ENCODE assay signal across 9 cellular contexts in the genomic region with DNA sequence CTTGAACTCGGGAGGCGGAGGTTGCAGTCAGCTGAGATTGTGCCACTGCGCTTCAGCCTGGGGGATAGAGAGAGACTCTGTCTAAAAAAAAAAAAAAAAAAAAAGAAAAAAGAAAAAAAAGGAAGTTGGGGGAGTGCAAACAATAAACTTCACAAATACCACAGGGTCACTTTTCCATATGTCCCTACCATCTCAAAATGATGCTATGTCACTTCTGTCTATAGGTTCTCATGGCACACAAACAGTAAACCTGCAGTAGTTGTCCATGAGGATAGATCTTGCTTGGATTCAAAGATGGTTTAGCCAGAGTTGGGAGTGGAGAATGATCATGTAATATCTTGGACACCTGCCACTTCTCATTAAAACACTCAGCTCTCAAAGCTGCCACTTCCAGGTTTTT. TPM values are rescaled to one million over a fixed set of nuclear protein-coding genes. Genes with fewer than 3 reads are reported as not detected.
DNase-seq lines count a peak whose midpoint lies in the region; ATAC-seq and TF ChIP-seq lines count a peak whose summit lies in the region.
"Had no signal": no experiment of that assay in that cellular context is flagged by ENCODE, and none has a peak within 500 bp of the region (broad histone marks: within the 10 kb centered on the region; RNA-seq: fewer than 3 reads in every experiment).

No MANE protein-coding gene starts in this region.

- H3K4me3 ChIP-seq in LNCaP clone FGC (ENCODE audit: low read depth, low read length) = peak overlapping the region; percentile 98
- H3K4me3 ChIP-seq in cardiac fibroblast (replicated peaks in 1 of 2; ENCODE audit: low read depth in 2 of 2, low read length in 2 of 2) = peak overlapping the region; percentile 81 to 99
- H3K4me3 ChIP-seq in aorta (ENCODE audit: low read length in 2 of 2) = no peak overlapping the region

- H3K27ac Mint-ChIP-seq in CD14-positive monocyte = peak overlapping the region; percentile 97 to 99 (median 98)
- H3K27ac Mint-ChIP-seq in nephron progenitor cell = no peak overlapping the region

- no peak for TF ChIP-seq CTCF in CD14-positive monocyte (IDR thresholded peaks at IDR 0.05)
- no peak for TF ChIP-seq CTCF in LNCaP clone FGC (IDR thresholded peaks at IDR 0.05; ENCODE audit: control insufficient read depth, extremely low read depth, insufficient read depth)
- TF ChIP-seq CTCF in cardiac fibroblast (IDR thresholded peaks at IDR 0.05; ENCODE audit: low read depth, low read length) = no peak
- no peak for TF ChIP-seq CTCF in nephron progenitor cell (IDR thresholded peaks at IDR 0.05)

- H3K9me3 ChIP-seq in aorta (ENCODE audit: control insufficient read depth, low read length) = no peaks in the 10 kb centered on the region

- WGBS in aorta, 2 donors = 90 to 98% methylated on average over 3 of the region's 3 CpGs

- no peak for ATAC-seq in GM21390 (IDR thresholded peaks at IDR 0.05; ENCODE audit: unreplicated experiment)
- no peak for ATAC-seq in GM21528 (IDR thresholded peaks at IDR 0.05; ENCODE audit: low FRiP score, unreplicated experiment)
- ATAC-seq in aorta (ENCODE audit: low FRiP score) = no peak

- DNase-seq in CD14-positive monocyte (ENCODE audit: low spot score) = no peak
- DNase-seq in LNCaP clone FGC (ENCODE audit: low read depth) = no peak
- no peak for DNase-seq in cardiac fibroblast (ENCODE audit: low read depth in 2 of 2)
- DNase-seq in nephron progenitor cell = no peak
- DNase-seq in aorta = no peak
- no peak for DNase-seq in HPDE6-E6E7 (ENCODE audit: extremely low spot score)
- DNase-seq: kidney glomerular epithelial cell had no signal

- intact Hi-C loops in CD14-positive monocyte (cut with micrococcal nuclease) = loop anchor here (2.0 to 5.0 kb wide), 3 partner anchors 18 to 49 kb away; partner anchors contain the start of genes DPAGT1 (in 2 of the 2), HMBS (in 1 of the 2), RPS25 (in 1 of the 2) and TRAPPC4 (in 1 of the 2)
- intact Hi-C loops in aorta (cut with DNase I) = loop anchor here in 1 of 2 donors (5.0 kb wide), 1 partner anchor 39 kb away; no protein-coding TSS in a partner anchor

- H3K4me1 Mint-ChIP-seq in CD14-positive monocyte (peaks cover 33% of the 10 kb centered on the region), nephron progenitor cell (peaks cover 24% of the 10 kb centered on the region)

- peak overlapping the region in 1 of 2 donors; percentile 60 for H3K27ac ChIP-seq in aorta (ENCODE audit: low read depth in 1 of 2, low read length in 2 of 2)

- H3K4me3 Mint-ChIP-seq in CD14-positive monocyte = peak overlapping the region; percentile 94 to 97
- H3K4me3 Mint-ChIP-seq in nephron progenitor cell = peak overlapping the region; percentile 97

- H3K27me3 ChIP-seq in aorta (ENCODE audit: control insufficient read depth in 1 of 2, insufficient read depth in 2 of 2, low read length in 1 of 2) = no peaks in the 10 kb centered on the region

- H3K36me3 Mint-ChIP-seq in CD14-positive monocyte (peaks cover 30 to 34% of the 10 kb centered on the region in 2 donors), nephron progenitor cell (ENCODE audit: low read depth) (peaks cover 19% of the 10 kb centered on the region)

- H3K27me3 Mint-ChIP-seq in CD14-positive monocyte (ENCODE audit: low read depth in 3 of 3) (peaks cover 0 to 2% (median 0%) of the 10 kb centered on the region in 3 donors), nephron progenitor cell (ENCODE audit: low read depth, poor library complexity) (no peaks in the 10 kb centered on the region)

- H3K9me3 Mint-ChIP-seq in CD14-positive monocyte (peaks cover 0 to 3% (median 0%) of the 10 kb centered on the region in 7 donors), nephron progenitor cell (no peaks in the 10 kb centered on the region)

- H3K36me3 ChIP-seq in aorta (ENCODE audit: control insufficient read depth in 1 of 2, insufficient read depth in 2 of 2, low read length in 1 of 2) = peaks cover 2 to 3% of the 10 kb centered on the region in 2 donors

- no peaks in the 10 kb centered on the region for H3K4me1 ChIP-seq in aorta (ENCODE audit: control insufficient read depth in 1 of 2, insufficient read depth in 2 of 2, low read length in 2 of 2)

RNA-seq across cellular contexts. Expression of gene VPS11, which starts 1.1 kb away (rescaled TPM):
- 10 to 100 TPM; 43.3 to 56.6 TPM for polyA plus RNA-seq in CD14-positive monocyte
- total RNA-seq in aorta = 10 to 100 TPM; 24.9 to 28.0 TPM
- 10 to 100 TPM; 21.8 to 60.5 TPM for polyA plus RNA-seq in aorta

RNA-seq across cellular contexts. Expression of gene HYOU1, which starts 9.5 kb away (rescaled TPM):
- 1 to 10 TPM; 8.4 to 8.6 TPM for polyA plus RNA-seq in CD14-positive monocyte
- 100 to 1,000 TPM; 101 to 145 TPM for total RNA-seq in aorta
- polyA plus RNA-seq in aorta = 10 to 100 TPM; 35.7 to 35.9 TPM

RNA-seq across cellular contexts. Expression of gene HMBS, which starts 18.2 kb away (rescaled TPM):
- polyA plus RNA-seq in CD14-positive monocyte (10 to 100 TPM; 25.2 to 26.4 TPM), aorta (1 to 10 TPM; 4.4 to 9.2 TPM)
- 1 to 10 TPM; 6.9 to 8.1 TPM for total RNA-seq in aorta

RNA-seq across cellular contexts. Expression of gene DPAGT1, which starts 35.2 kb away (rescaled TPM):
- 10 to 100 TPM; 37.0 to 39.7 TPM for polyA plus RNA-seq in CD14-positive monocyte
- 10 to 100 TPM; 23.6 to 41.8 TPM for total RNA-seq in aorta
- polyA plus RNA-seq in aorta = 10 to 100 TPM in 1 of 2 donors, 1 to 10 TPM in 1; 7.3 to 20.2 TPM

RNA-seq across cellular contexts. Expression of gene SLC37A4, which starts 35.8 kb away (rescaled TPM):
- 1 to 10 TPM; 5.9 to 7.2 TPM for polyA plus RNA-seq in CD14-positive monocyte
- total RNA-seq in aorta = 10 to 100 TPM in 1 of 2 donors, 1 to 10 TPM in 1; 7.8 to 12.9 TPM
- 1 to 10 TPM; 8.5 to 8.9 TPM for polyA plus RNA-seq in aorta

Comparison
In these comparisons a context has a peak if more than half of its experiments do, and no peak if none do; other contexts are left out.
1. H3K4me3 ChIP-seq: peak in LNCaP clone FGC (single experiment) and cardiac fibroblast (2 of 2); none in aorta (0 of 2).